In genomic region chr14:54767450-54767849, GRCh38 we compare ENCODE assay signal across 16 cellular contexts.
DNase-seq lines count a peak whose midpoint lies in the region; ATAC-seq lines count a peak whose summit lies in the region.
"Had no signal": no experiment of that assay in that cellular context is flagged by ENCODE, and none has a peak within 500 bp of the region (broad histone marks: within the 10 kb centered on the region; RNA-seq: fewer than 3 reads in every experiment).

No MANE protein-coding gene starts in this region.

- no peak overlapping the region for H3K4me3 ChIP-seq in H7 (ENCODE audit: insufficient read depth, low read depth, low read length)
- H3K4me3 ChIP-seq in skeletal muscle tissue (ENCODE audit: low read length in 3 of 3), result no peak overlapping the region
- H3K4me3 ChIP-seq: A549 had no signal

- no peaks in the 10 kb centered on the region for H3K27me3 ChIP-seq in H7 (ENCODE audit: control insufficient read depth, insufficient read depth, low read length)
- H3K27me3 ChIP-seq in skeletal muscle tissue (ENCODE audit: control insufficient read depth in 3 of 3, insufficient read depth in 3 of 3, low read length in 3 of 3), result no peaks in the 10 kb centered on the region

- H3K9ac ChIP-seq in skeletal muscle tissue (ENCODE audit: low read depth in 1 of 3, low read length in 3 of 3), result peak overlapping the region in 1 of 3 donors; percentile 46

- no peak overlapping the region for H3K4me3 Mint-ChIP-seq in activated naive CD8-positive, alpha-beta T cell treated with anti-CD3 and anti-CD28 coated beads, Interleukin-2, amount 50 U/mL, for 24 hours
- no peak overlapping the region for H3K4me3 Mint-ChIP-seq in activated naive CD8-positive, alpha-beta T cell treated with anti-CD3 and anti-CD28 coated beads for 36 hours
- H3K4me3 Mint-ChIP-seq in T-helper 17 cell, result no peak overlapping the region
- H3K4me3 Mint-ChIP-seq: B cell, CD14-positive monocyte had no signal

- peaks cover 7% of the 10 kb centered on the region for H3K27me3 Mint-ChIP-seq in activated naive CD8-positive, alpha-beta T cell treated with anti-CD3 and anti-CD28 coated beads, Interleukin-2, amount 50 U/mL, for 24 hours
- peaks cover 2% of the 10 kb centered on the region for H3K27me3 Mint-ChIP-seq in activated naive CD8-positive, alpha-beta T cell treated with anti-CD3 and anti-CD28 coated beads for 36 hours
- no peaks in the 10 kb centered on the region for H3K27me3 Mint-ChIP-seq in T-helper 17 cell
- H3K27me3 Mint-ChIP-seq: B cell had no signal

- H3K36me3 Mint-ChIP-seq in activated naive CD8-positive, alpha-beta T cell treated with anti-CD3 and anti-CD28 coated beads, Interleukin-2, amount 50 U/mL, for 24 hours (ENCODE audit: low read depth), result peaks cover 16% of the 10 kb centered on the region
- peaks cover 14% of the 10 kb centered on the region for H3K36me3 Mint-ChIP-seq in activated naive CD8-positive, alpha-beta T cell treated with anti-CD3 and anti-CD28 coated beads for 36 hours
- peaks cover 2% of the 10 kb centered on the region for H3K36me3 Mint-ChIP-seq in T-helper 17 cell (ENCODE audit: low read depth)
- H3K36me3 Mint-ChIP-seq: CD14-positive monocyte had no signal

- H3K36me3 ChIP-seq in H7 (replicated peaks; ENCODE audit: control insufficient read depth, insufficient read depth, low read length), result peaks cover 6% of the 10 kb centered on the region
- peaks cover 43 to 60% (median 45%) of the 10 kb centered on the region in 3 donors for H3K36me3 ChIP-seq in skeletal muscle tissue (ENCODE audit: control insufficient read depth in 3 of 3, insufficient read depth in 3 of 3, low read length in 3 of 3)

- H3K27ac Mint-ChIP-seq in activated naive CD8-positive, alpha-beta T cell treated with anti-CD3 and anti-CD28 coated beads, Interleukin-2, amount 50 U/mL, for 24 hours, result peak overlapping the region; percentile 97
- H3K27ac Mint-ChIP-seq in activated naive CD8-positive, alpha-beta T cell treated with anti-CD3 and anti-CD28 coated beads for 36 hours, result no peak overlapping the region
- H3K27ac Mint-ChIP-seq in T-helper 17 cell, result peak overlapping the region; percentile 27
- H3K27ac Mint-ChIP-seq: B cell had no signal

- H3K9me3 Mint-ChIP-seq in activated naive CD8-positive, alpha-beta T cell treated with anti-CD3 and anti-CD28 coated beads, Interleukin-2, amount 50 U/mL, for 24 hours, result no peaks in the 10 kb centered on the region
- no peaks in the 10 kb centered on the region for H3K9me3 Mint-ChIP-seq in activated naive CD8-positive, alpha-beta T cell treated with anti-CD3 and anti-CD28 coated beads for 36 hours
- H3K9me3 Mint-ChIP-seq: CD14-positive monocyte had no signal

- ATAC-seq in activated naive CD8-positive, alpha-beta T cell treated with anti-CD3 and anti-CD28 coated beads, Interleukin-2, amount 50 U/mL, for 24 hours, result no peak
- ATAC-seq in T-helper 17 cell, result no peak
- no peak for ATAC-seq in HG02798 (IDR thresholded peaks at IDR 0.05; ENCODE audit: poor library complexity, unreplicated experiment)
- ATAC-seq: A549 had no signal

- peaks cover 58% of the 10 kb centered on the region for H3K4me1 Mint-ChIP-seq in activated naive CD8-positive, alpha-beta T cell treated with anti-CD3 and anti-CD28 coated beads, Interleukin-2, amount 50 U/mL, for 24 hours
- H3K4me1 Mint-ChIP-seq in activated naive CD8-positive, alpha-beta T cell treated with anti-CD3 and anti-CD28 coated beads for 36 hours, result peaks cover 15% of the 10 kb centered on the region
- peaks cover 4% of the 10 kb centered on the region for H3K4me1 Mint-ChIP-seq in T-helper 17 cell
- H3K4me1 Mint-ChIP-seq: B cell, CD14-positive monocyte had no signal

- H3K4me1 ChIP-seq in skeletal muscle tissue (ENCODE audit: control insufficient read depth in 3 of 3, insufficient read depth in 3 of 3, low read length in 3 of 3), result peaks cover 40 to 47% (median 47%) of the 10 kb centered on the region in 3 donors

- H3K27ac ChIP-seq in skeletal muscle tissue (ENCODE audit: low read depth, low read length), result peak overlapping the region; percentile 33
- H3K27ac ChIP-seq: A549 had no signal

- H3K9me3 ChIP-seq in T-helper 17 cell (ENCODE audit: control insufficient read depth, low read length, poor library complexity, severe bottlenecking) (no peaks in the 10 kb centered on the region), skeletal muscle tissue (ENCODE audit: control insufficient read depth in 3 of 3, low read length in 3 of 3) (no peaks in the 10 kb centered on the region)
- H3K9me3 ChIP-seq: A549 had no signal

- no peak for DNase-seq in activated naive CD8-positive, alpha-beta T cell treated with anti-CD3 and anti-CD28 coated beads, Interleukin-2, amount 50 U/mL, for 24 hours
- DNase-seq in activated naive CD8-positive, alpha-beta T cell treated with anti-CD3 and anti-CD28 coated beads for 36 hours, result no peak
- DNase-seq in H7 (peak; percentile 16), T-helper 17 cell (no peak), NOMO-1 treated with dmso at 0.1 percent for 144 hours (lab: John Stamatoyannopoulos, UW; ENCODE audit: unreplicated experiment) (no peak)
- DNase-seq: Kasumi-1, NCI-H1694, NCI-H2081 treated with DMSO at 0.1 percent for 48 hours, NCI-H2171 treated with DMSO at 0.1 percent for 48 hours, NCI-H526, OCI-M1 had no signal
